ENCODE assay signal across 8 cellular contexts in the genomic region with DNA sequence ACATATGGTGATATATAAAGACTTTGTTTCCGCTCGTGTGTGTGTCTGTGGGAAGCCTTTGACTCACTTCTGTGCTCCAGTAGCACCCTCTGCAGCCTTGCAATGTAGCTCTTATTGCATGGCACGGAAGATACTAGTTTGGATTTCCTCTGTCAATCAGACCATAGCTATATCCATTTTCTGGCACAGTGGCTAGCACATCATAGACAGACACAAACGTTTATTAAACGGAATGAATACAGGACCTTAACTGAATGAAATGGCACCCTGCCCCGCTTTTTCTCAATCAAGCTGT.
DNase-seq lines count a peak whose midpoint lies in the region; ATAC-seq and TF ChIP-seq lines count a peak whose summit lies in the region.

No MANE protein-coding gene starts in this region.

- no peak for TF ChIP-seq CTCF in endodermal cell (conservative IDR thresholded peaks at IDR 0.05)
- no peak for TF ChIP-seq CTCF in mesothelial cell of epicardium (IDR thresholded peaks at IDR 0.05; ENCODE audit: unreplicated experiment)

- WGBS in endodermal cell (ENCODE audit: insufficient coverage in 1 of 2, insufficient read length in 1 of 2), 2 experiments = 13 to 14% methylated on average over 3 to 6 of the region's 6 CpGs
- WGBS in thymus = 18% methylated on average over 6 of the region's 6 CpGs

- H3K36me3 Mint-ChIP-seq in T-helper 2 cell treated with Interferon-gamma antibody and Interleukin-4, amounts not matched to agents 5 μg/mL and 100 μg/mL, for 36 hours (ENCODE audit: low read depth) = no peaks in the 10 kb centered on the region
- H3K36me3 Mint-ChIP-seq in endodermal cell (ENCODE audit: low read depth) = no peaks in the 10 kb centered on the region
- H3K36me3 Mint-ChIP-seq in mesothelial cell of epicardium = no peaks in the 10 kb centered on the region

- H3K4me3 ChIP-seq in endodermal cell (ENCODE audit: low read length) (peak overlapping the region; percentile 88), thymus (ENCODE audit: low read length) (peak overlapping the region; percentile 65)

- H3K9ac ChIP-seq in endodermal cell (ENCODE audit: extremely low read depth, low read length, poor library complexity, severe bottlenecking) = peak overlapping the region; percentile 80

- H3K27me3 ChIP-seq in endodermal cell (ENCODE audit: control insufficient read depth, insufficient read depth, low read length, poor library complexity, severe bottlenecking) = no peaks in the 10 kb centered on the region
- no peaks in the 10 kb centered on the region for H3K27me3 ChIP-seq in thymus (ENCODE audit: control insufficient read depth, insufficient read depth)

- H3K4me1 ChIP-seq in endodermal cell (ENCODE audit: control insufficient read depth, insufficient read depth, low read length) = no peaks in the 10 kb centered on the region
- no peaks in the 10 kb centered on the region for H3K4me1 ChIP-seq in thymus (ENCODE audit: control insufficient read depth, insufficient read depth, low read length)

- no peaks in the 10 kb centered on the region for H3K9me3 Mint-ChIP-seq in T-helper 2 cell treated with Interferon-gamma antibody and Interleukin-4, amounts not matched to agents 5 μg/mL and 100 μg/mL, for 36 hours
- H3K9me3 Mint-ChIP-seq in endodermal cell = no peaks in the 10 kb centered on the region
- no peaks in the 10 kb centered on the region for H3K9me3 Mint-ChIP-seq in mesothelial cell of epicardium

- DNase-seq in activated naive CD4-positive, alpha-beta T cell treated with Interleukin-2 at 50 U/mL for 16 hours = peak; percentile 17
- DNase-seq in activated naive CD4-positive, alpha-beta T cell treated with anti-CD3 and anti-CD28 coated beads, Interleukin-2, amount 50 U/mL, for 16 hours = no peak
- peak; percentile 55 for DNase-seq in T-helper 2 cell treated with Interferon-gamma antibody and Interleukin-4, amounts not matched to agents 5 μg/mL and 100 μg/mL, for 36 hours (ENCODE audit: low spot score)
- DNase-seq in endodermal cell (no peak), mesothelial cell of epicardium (ENCODE audit: low spot score in 2 of 2, unreplicated experiment in 2 of 2) (no peak)

- H3K27me3 Mint-ChIP-seq in T-helper 2 cell treated with Interferon-gamma antibody and Interleukin-4, amounts not matched to agents 5 μg/mL and 100 μg/mL, for 36 hours (ENCODE audit: low read depth) = no peaks in the 10 kb centered on the region
- H3K27me3 Mint-ChIP-seq in endodermal cell (ENCODE audit: insufficient read depth) (no peaks in the 10 kb centered on the region), mesothelial cell of epicardium (ENCODE audit: low read depth) (no peaks in the 10 kb centered on the region)

- no peaks in the 10 kb centered on the region for H3K9me3 ChIP-seq in endodermal cell (ENCODE audit: control insufficient read depth, low read length)
- H3K9me3 ChIP-seq in thymus (ENCODE audit: control insufficient read depth) = no peaks in the 10 kb centered on the region

- H3K27ac Mint-ChIP-seq in T-helper 2 cell treated with Interferon-gamma antibody and Interleukin-4, amounts not matched to agents 5 μg/mL and 100 μg/mL, for 36 hours = peak overlapping the region; percentile 97
- H3K27ac Mint-ChIP-seq in endodermal cell (peak overlapping the region; percentile 99), mesothelial cell of epicardium (peak overlapping the region; percentile 96)

- H3K36me3 ChIP-seq in endodermal cell (ENCODE audit: control insufficient read depth, insufficient read depth, low read length) (no peaks in the 10 kb centered on the region), thymus (ENCODE audit: control insufficient read depth, insufficient read depth) (no peaks in the 10 kb centered on the region)

- peak overlapping the region; percentile 98 for H3K4me3 Mint-ChIP-seq in T-helper 2 cell treated with Interferon-gamma antibody and Interleukin-4, amounts not matched to agents 5 μg/mL and 100 μg/mL, for 36 hours
- H3K4me3 Mint-ChIP-seq in endodermal cell (peak overlapping the region; percentile 94), mesothelial cell of epicardium (peak overlapping the region; percentile 100)

- peaks cover 20% of the 10 kb centered on the region for H3K4me1 Mint-ChIP-seq in T-helper 2 cell treated with Interferon-gamma antibody and Interleukin-4, amounts not matched to agents 5 μg/mL and 100 μg/mL, for 36 hours (ENCODE audit: low read depth)
- H3K4me1 Mint-ChIP-seq in endodermal cell = no peaks in the 10 kb centered on the region
- H3K4me1 Mint-ChIP-seq in mesothelial cell of epicardium = peaks cover 5% of the 10 kb centered on the region

- ATAC-seq in HG03571 (IDR thresholded peaks at IDR 0.05; ENCODE audit: unreplicated experiment) (peak; percentile 65), HG03457 (IDR thresholded peaks at IDR 0.05; ENCODE audit: unreplicated experiment) (no peak)

- H3K27ac ChIP-seq in endodermal cell (ENCODE audit: low read depth, low read length) (no peak overlapping the region), thymus (ENCODE audit: low read depth) (no peak overlapping the region)

Comparison
In these comparisons a context has a peak if more than half of its experiments do, and no peak if none do; other contexts are left out.
1. DNase-seq: peak in activated naive CD4-positive, alpha-beta T cell treated with Interleukin-2 at 50 U/mL for 16 hours (single experiment) and T-helper 2 cell treated with Interferon-gamma antibody and Interleukin-4, amounts not matched to agents 5 μg/mL and 100 μg/mL, for 36 hours (single experiment); none in activated naive CD4-positive, alpha-beta T cell treated with anti-CD3 and anti-CD28 coated beads, Interleukin-2, amount 50 U/mL, for 16 hours (single experiment), endodermal cell (single experiment) and mesothelial cell of epicardium (0 of 2).
2. Peak in every context shown above with its lines, with median percentiles within 50 percentile points of each other: H3K27ac Mint-ChIP-seq and H3K4me3 Mint-ChIP-seq.